3 cellular contexts compared by ENCODE assay signal in the genomic region with DNA sequence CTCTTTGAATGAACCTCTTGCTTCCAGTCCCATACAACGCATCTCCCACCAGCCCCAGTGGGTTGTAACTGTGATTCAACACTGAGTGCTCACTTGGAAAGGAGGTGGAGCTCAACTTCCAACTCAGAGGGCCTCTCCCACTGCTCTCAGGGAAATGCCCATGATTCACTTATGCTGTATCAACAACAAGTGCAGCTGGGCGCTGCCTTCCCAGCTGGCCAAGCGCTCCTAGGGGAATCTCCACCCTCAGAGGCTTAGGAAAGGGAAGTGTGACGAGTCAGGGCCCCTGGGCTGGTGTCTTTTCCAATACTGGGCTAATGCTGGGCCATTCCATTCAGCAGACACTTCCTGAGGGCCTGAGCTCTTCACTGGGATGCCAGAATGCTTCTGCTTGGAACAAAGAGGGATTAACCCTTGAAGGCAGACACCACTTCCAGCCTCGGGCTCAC.
TF ChIP-seq lines count a peak whose summit lies in the region.

No MANE protein-coding gene starts in this region.

TF ChIP-seq in A549, 52 proteins besides CTCF, POLR2A, EP300 and RAD21 (continues in another document):
- TF ChIP-seq HEYL (CRISPR knock-in tag; IDR thresholded peaks at IDR 0.05), result no peak
- no peak for TF ChIP-seq SMC3 (IDR thresholded peaks at IDR 0.05)
- TF ChIP-seq RNF2 (IDR thresholded peaks at IDR 0.05; ENCODE audit: borderline replicate concordance, low read depth), result no peak
- no peak for TF ChIP-seq PHF8 (IDR thresholded peaks at IDR 0.05; ENCODE audit: borderline replicate concordance, low read depth)
- TF ChIP-seq HOXA7 (CRISPR knock-in tag; IDR thresholded peaks at IDR 0.05), result no peak
- no peak for TF ChIP-seq CHD4 (IDR thresholded peaks at IDR 0.05; ENCODE audit: borderline replicate concordance)
- no peak for TF ChIP-seq KDM5A (IDR thresholded peaks at IDR 0.05)
- no peak for TF ChIP-seq ESRRA (IDR thresholded peaks at IDR 0.05; ENCODE audit: borderline replicate concordance, low read length)
- TF ChIP-seq HOXB5 (CRISPR knock-in tag; IDR thresholded peaks at IDR 0.05), result no peak
- no peak for TF ChIP-seq FOSB (CRISPR knock-in tag; IDR thresholded peaks at IDR 0.05)
- TF ChIP-seq MAZ (IDR thresholded peaks at IDR 0.05; ENCODE audit: borderline replicate concordance, low read depth, low read length), result no peak
- TF ChIP-seq, protein P1, sequence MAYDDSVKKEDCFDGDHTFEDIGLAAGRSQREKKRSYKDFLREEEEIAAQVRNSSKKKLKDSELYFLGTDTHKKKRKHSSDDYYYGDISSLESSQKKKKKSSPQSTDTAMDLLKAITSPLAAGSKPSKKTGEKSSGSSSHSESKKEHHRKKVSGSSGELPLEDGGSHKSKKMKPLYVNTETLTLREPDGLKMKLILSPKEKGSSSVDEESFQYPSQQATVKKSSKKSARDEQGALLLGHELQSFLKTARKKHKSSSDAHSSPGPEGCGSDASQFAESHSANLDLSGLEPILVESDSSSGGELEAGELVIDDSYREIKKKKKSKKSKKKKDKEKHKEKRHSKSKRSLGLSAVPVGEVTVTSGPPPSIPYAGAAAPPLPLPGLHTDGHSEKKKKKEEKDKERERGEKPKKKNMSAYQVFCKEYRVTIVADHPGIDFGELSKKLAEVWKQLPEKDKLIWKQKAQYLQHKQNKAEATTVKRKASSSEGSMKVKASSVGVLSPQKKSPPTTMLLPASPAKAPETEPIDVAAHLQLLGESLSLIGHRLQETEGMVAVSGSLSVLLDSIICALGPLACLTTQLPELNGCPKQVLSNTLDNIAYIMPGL (CRISPR knock-in tag; IDR thresholded peaks at IDR 0.05; ENCODE audit: borderline replicate concordance), result no peak
- no peak for TF ChIP-seq SREBF2 (IDR thresholded peaks at IDR 0.05)
- TF ChIP-seq, protein P2, sequence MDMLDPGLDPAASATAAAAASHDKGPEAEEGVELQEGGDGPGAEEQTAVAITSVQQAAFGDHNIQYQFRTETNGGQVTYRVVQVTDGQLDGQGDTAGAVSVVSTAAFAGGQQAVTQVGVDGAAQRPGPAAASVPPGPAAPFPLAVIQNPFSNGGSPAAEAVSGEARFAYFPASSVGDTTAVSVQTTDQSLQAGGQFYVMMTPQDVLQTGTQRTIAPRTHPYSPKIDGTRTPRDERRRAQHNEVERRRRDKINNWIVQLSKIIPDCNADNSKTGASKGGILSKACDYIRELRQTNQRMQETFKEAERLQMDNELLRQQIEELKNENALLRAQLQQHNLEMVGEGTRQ (IDR thresholded peaks at IDR 0.05), result no peak
- TF ChIP-seq GATA3 (IDR thresholded peaks at IDR 0.05; ENCODE audit: borderline replicate concordance), result no peak
- TF ChIP-seq NR3C1 (IDR thresholded peaks at IDR 0.05), result no peak
- no peak for TF ChIP-seq CBX2 (IDR thresholded peaks at IDR 0.05; ENCODE audit: borderline replicate concordance, low read depth)
- TF ChIP-seq POLR2AphosphoS2 (conservative IDR thresholded peaks at IDR 0.05; ENCODE audit: low read length), result no peak
- no peak for TF ChIP-seq ZNF302 (CRISPR knock-in tag; IDR thresholded peaks at IDR 0.05)

TF ChIP-seq in HepG2, 621 proteins besides CTCF, POLR2A, EP300 and RAD21 (continues in another document):
- TF ChIP-seq, protein P3, sequence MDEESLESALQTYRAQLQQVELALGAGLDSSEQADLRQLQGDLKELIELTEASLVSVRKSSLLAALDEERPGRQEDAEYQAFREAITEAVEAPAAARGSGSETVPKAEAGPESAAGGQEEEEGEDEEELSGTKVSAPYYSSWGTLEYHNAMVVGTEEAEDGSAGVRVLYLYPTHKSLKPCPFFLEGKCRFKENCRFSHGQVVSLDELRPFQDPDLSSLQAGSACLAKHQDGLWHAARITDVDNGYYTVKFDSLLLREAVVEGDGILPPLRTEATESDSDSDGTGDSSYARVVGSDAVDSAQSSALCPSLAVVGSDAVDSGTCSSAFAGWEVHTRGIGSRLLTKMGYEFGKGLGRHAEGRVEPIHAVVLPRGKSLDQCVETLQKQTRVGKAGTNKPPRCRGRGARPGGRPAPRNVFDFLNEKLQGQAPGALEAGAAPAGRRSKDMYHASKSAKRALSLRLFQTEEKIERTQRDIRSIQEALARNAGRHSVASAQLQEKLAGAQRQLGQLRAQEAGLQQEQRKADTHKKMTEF (CRISPR knock-in tag; IDR thresholded peaks at IDR 0.05), result no peak
- peak; percentile 30; the same call in 1 of the 2 replicates for TF ChIP-seq TBX2 (CRISPR knock-in tag; IDR thresholded peaks at IDR 0.05; ENCODE audit: borderline replicate concordance)
- 0 out of 2 replicates have a peak, but pooled peaks have one; percentile 32 for TF ChIP-seq ZNF205 (CRISPR knock-in tag; IDR thresholded peaks at IDR 0.05)
- TF ChIP-seq STAG1 (CRISPR knock-in tag; IDR thresholded peaks at IDR 0.05), result 0 out of 2 replicates have a peak, but pooled peaks have one; percentile 12
- TF ChIP-seq, protein P4, sequence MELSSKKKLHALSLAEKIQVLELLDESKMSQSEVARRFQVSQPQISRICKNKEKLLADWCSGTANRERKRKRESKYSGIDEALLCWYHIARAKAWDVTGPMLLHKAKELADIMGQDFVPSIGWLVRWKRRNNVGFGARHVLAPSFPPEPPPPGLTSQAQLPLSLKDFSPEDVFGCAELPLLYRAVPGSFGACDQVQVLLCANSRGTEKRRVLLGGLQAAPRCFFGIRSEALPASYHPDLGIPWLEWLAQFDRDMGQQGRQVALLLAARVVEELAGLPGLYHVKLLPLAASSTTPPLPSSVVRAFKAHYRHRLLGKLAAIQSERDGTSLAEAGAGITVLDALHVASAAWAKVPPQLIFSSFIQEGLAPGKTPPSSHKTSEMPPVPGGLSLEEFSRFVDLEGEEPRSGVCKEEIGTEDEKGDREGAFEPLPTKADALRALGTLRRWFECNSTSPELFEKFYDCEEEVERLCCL (CRISPR knock-in tag; IDR thresholded peaks at IDR 0.05; ENCODE audit: borderline replicate concordance), result no peak
- TF ChIP-seq, protein P5, sequence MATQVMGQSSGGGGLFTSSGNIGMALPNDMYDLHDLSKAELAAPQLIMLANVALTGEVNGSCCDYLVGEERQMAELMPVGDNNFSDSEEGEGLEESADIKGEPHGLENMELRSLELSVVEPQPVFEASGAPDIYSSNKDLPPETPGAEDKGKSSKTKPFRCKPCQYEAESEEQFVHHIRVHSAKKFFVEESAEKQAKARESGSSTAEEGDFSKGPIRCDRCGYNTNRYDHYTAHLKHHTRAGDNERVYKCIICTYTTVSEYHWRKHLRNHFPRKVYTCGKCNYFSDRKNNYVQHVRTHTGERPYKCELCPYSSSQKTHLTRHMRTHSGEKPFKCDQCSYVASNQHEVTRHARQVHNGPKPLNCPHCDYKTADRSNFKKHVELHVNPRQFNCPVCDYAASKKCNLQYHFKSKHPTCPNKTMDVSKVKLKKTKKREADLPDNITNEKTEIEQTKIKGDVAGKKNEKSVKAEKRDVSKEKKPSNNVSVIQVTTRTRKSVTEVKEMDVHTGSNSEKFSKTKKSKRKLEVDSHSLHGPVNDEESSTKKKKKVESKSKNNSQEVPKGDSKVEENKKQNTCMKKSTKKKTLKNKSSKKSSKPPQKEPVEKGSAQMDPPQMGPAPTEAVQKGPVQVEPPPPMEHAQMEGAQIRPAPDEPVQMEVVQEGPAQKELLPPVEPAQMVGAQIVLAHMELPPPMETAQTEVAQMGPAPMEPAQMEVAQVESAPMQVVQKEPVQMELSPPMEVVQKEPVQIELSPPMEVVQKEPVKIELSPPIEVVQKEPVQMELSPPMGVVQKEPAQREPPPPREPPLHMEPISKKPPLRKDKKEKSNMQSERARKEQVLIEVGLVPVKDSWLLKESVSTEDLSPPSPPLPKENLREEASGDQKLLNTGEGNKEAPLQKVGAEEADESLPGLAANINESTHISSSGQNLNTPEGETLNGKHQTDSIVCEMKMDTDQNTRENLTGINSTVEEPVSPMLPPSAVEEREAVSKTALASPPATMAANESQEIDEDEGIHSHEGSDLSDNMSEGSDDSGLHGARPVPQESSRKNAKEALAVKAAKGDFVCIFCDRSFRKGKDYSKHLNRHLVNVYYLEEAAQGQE (IDR thresholded peaks at IDR 0.05; ENCODE audit: borderline replicate concordance in 1 of 2, low read depth in 1 of 2, low read length in 2 of 2), result no peak
- TF ChIP-seq BHLHE40 (IDR thresholded peaks at IDR 0.05; ENCODE audit: low read length), result no peak
- TF ChIP-seq ZNF644 (CRISPR knock-in tag; IDR thresholded peaks at IDR 0.05; ENCODE audit: low read depth), result peak; percentile 53; the same call in 1 of the 2 replicates
- TF ChIP-seq SP1 (IDR thresholded peaks at IDR 0.05), result no peak
- 0 out of 2 replicates have a peak, but pooled peaks have one; percentile 9 for TF ChIP-seq SP1 (CRISPR knock-in tag; IDR thresholded peaks at IDR 0.05)
- TF ChIP-seq ZNF891 (CRISPR knock-in tag; IDR thresholded peaks at IDR 0.05), result 0 out of 2 replicates have a peak, but pooled peaks have one; percentile 30
- no peak for TF ChIP-seq ZNF101 (CRISPR knock-in tag; IDR thresholded peaks at IDR 0.05; ENCODE audit: borderline replicate concordance, low read depth)
- TF ChIP-seq SP5 (CRISPR knock-in tag; IDR thresholded peaks at IDR 0.05; ENCODE audit: borderline replicate concordance, low read depth), result peak; percentile 55
- peak; percentile 41 to 64 for TF ChIP-seq MAFK (conservative IDR thresholded peaks at IDR 0.05 in 1 of 2, IDR thresholded peaks at IDR 0.05 in 1 of 2; ENCODE audit: low read length in 2 of 2)
- peak; percentile 23; the same call in 1 of the 2 replicates for TF ChIP-seq RARA (CRISPR knock-in tag; IDR thresholded peaks at IDR 0.05)
- TF ChIP-seq FOSL2 (CRISPR knock-in tag; IDR thresholded peaks at IDR 0.05), result peak; percentile 75
- peak; percentile 35; the same call in 1 of the 2 replicates for TF ChIP-seq GATAD2A (CRISPR knock-in tag; IDR thresholded peaks at IDR 0.05)

TF ChIP-seq in GM12891, 5 proteins besides CTCF, POLR2A, EP300 and RAD21:
- no peak for TF ChIP-seq PAX5 (IDR thresholded peaks at IDR 0.05; ENCODE audit: insufficient read depth, low read length, severe bottlenecking)
